17 cellular contexts compared by ENCODE assay signal in the genomic region with DNA sequence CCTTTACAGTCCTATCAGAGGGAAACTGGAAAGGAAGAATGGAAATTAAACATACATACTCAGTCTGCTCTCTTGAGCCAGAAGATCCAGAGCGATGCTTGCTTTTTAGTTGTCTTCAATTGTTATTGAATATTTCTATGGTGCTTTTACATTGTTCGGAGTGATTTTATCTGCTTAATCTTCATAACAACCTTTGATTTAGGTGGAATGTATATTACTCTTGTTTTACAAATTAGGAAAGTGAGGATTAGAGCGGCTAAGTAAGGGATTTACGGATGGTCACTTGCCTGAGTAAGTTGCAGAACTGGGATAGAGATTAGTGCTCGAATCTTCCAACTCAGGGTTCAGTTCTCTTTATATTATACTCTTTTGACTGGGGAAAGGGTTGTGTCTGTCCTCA.
A peak's percentile ranks its signal among the peaks of the same experiment; 100 is the strongest.
DNase-seq lines count a peak whose midpoint lies in the region; FAIRE-seq and TF ChIP-seq lines count a peak whose summit lies in the region.
"Had no signal": no experiment of that assay in that cellular context is flagged by ENCODE, and none has a peak within 500 bp of the region (broad histone marks: within the 10 kb centered on the region; RNA-seq: fewer than 3 reads in every experiment).

No MANE protein-coding gene starts in this region.

- peaks cover 2% of the 10 kb centered on the region for H3K27me3 Mint-ChIP-seq in neural progenitor cell (ENCODE audit: insufficient read depth, low read depth)
- H3K27me3 Mint-ChIP-seq: CD4-positive, alpha-beta T cell had no signal

- H3K4me1 Mint-ChIP-seq in neural progenitor cell, result peaks cover 7% of the 10 kb centered on the region

- H3K36me3 ChIP-seq in HAP-1 (replicated peaks), result no peaks in the 10 kb centered on the region
- no peaks in the 10 kb centered on the region for H3K36me3 ChIP-seq in neural progenitor cell
- no peaks in the 10 kb centered on the region for H3K36me3 ChIP-seq in H7 (replicated peaks; ENCODE audit: control insufficient read depth, insufficient read depth, low read length)

- H3K4me3 Mint-ChIP-seq in neural progenitor cell, result no peak overlapping the region
- H3K4me3 Mint-ChIP-seq: CD4-positive, alpha-beta T cell had no signal

- in situ Hi-C loops in HAP-1 (cut with MboI; ENCODE audit: low sequenced_read_pairs), result no loop called here

- H3K9me3 ChIP-seq in HAP-1 (no peaks in the 10 kb centered on the region), neural progenitor cell (ENCODE audit: low read depth) (no peaks in the 10 kb centered on the region)

- H4K20me1 ChIP-seq in neural progenitor cell (ENCODE audit: low read depth), result peaks cover 57% of the 10 kb centered on the region
- H4K20me1 ChIP-seq: BLaER1 treated with 17β-estradiol and CSF1 and Interleukin-3, amounts not matched to agents 10 nM and 100 nM had no signal

- peaks cover 4% of the 10 kb centered on the region for H3K36me3 Mint-ChIP-seq in neural progenitor cell

- FAIRE-seq in D721Med (lab: Jason Lieb, UNC), result peak; percentile 90
- FAIRE-seq: G401.6, GM12891, HTR-8/SVneo, K562 had no signal

- no peaks in the 10 kb centered on the region for H3K27me3 ChIP-seq in HAP-1 (ENCODE audit: low read depth)
- no peaks in the 10 kb centered on the region for H3K27me3 ChIP-seq in neural progenitor cell
- no peaks in the 10 kb centered on the region for H3K27me3 ChIP-seq in H7 (ENCODE audit: control insufficient read depth, insufficient read depth, low read length)
- H3K27me3 ChIP-seq: BLaER1 treated with 17β-estradiol and CSF1 and Interleukin-3, amounts not matched to agents 10 nM and 100 nM had no signal

- H2AFZ ChIP-seq in neural progenitor cell (replicated peaks), result no peak overlapping the region

- no peak overlapping the region for H3K9ac ChIP-seq in neural progenitor cell
- H3K9ac ChIP-seq: BLaER1 treated with 17β-estradiol and CSF1 and Interleukin-3, amounts not matched to agents 10 nM and 100 nM had no signal

- TF ChIP-seq CTCF in D721Med (IDR thresholded peaks at IDR 0.05; ENCODE audit: insufficient read depth, missing control alignments), result no peak
- no peak for TF ChIP-seq CTCF in neural progenitor cell (IDR thresholded peaks at IDR 0.05)

- DNase-seq in D721Med (ENCODE audit: insufficient read length, low spot score) (peak; percentile 36), HAP-1 (ENCODE audit: low spot score in 2 of 2) (peak; percentile 18 to 89), NCI-H82 treated with DMSO at 0.1 percent for 48 hours (lab: John Stamatoyannopoulos, UW; ENCODE audit: unreplicated experiment) (peak; percentile 78), neural progenitor cell (ENCODE audit: low spot score) (peak; percentile 9), H7 (no peak), mesenteric fat pad (ENCODE audit: low spot score) (no peak), GM19238 (ENCODE audit: insufficient read length, low spot score) (no peak), T-helper 9 cell (no peak)
- DNase-seq: ACHN; Calu3; CD4-positive, alpha-beta T cell; DMS79 treated with DMSO at 0.1 percent for 48 hours had no signal

- H3K79me2 ChIP-seq in neural progenitor cell (ENCODE audit: low read depth), result peaks cover 64% of the 10 kb centered on the region

- no peak overlapping the region for H3K4me3 ChIP-seq in HAP-1
- H3K4me3 ChIP-seq in neural progenitor cell, result no peak overlapping the region
- no peak overlapping the region for H3K4me3 ChIP-seq in H7 (ENCODE audit: insufficient read depth, low read depth, low read length)
- H3K4me3 ChIP-seq: BLaER1 treated with 17β-estradiol and CSF1 and Interleukin-3, amounts not matched to agents 10 nM and 100 nM; K562 had no signal

- H3K4me1 ChIP-seq in HAP-1 (peaks cover 26% of the 10 kb centered on the region), neural progenitor cell (peaks cover 27% of the 10 kb centered on the region)

- no peaks in the 10 kb centered on the region for H3K9me3 Mint-ChIP-seq in neural progenitor cell
- H3K9me3 Mint-ChIP-seq: CD4-positive, alpha-beta T cell had no signal

- no peak overlapping the region for H3K27ac Mint-ChIP-seq in neural progenitor cell
- H3K27ac Mint-ChIP-seq: CD4-positive, alpha-beta T cell had no signal

- peaks cover 2% of the 10 kb centered on the region for H3F3A ChIP-seq in neural progenitor cell (ENCODE audit: low read depth)

- no peak overlapping the region for H3K27ac ChIP-seq in neural progenitor cell
- H3K27ac ChIP-seq: BLaER1 treated with 17β-estradiol and CSF1 and Interleukin-3, amounts not matched to agents 10 nM and 100 nM had no signal

- peak overlapping the region; percentile 2 for H3K4me2 ChIP-seq in neural progenitor cell
- H3K4me2 ChIP-seq: BLaER1 treated with 17β-estradiol and CSF1 and Interleukin-3, amounts not matched to agents 10 nM and 100 nM had no signal

Comparison
In these comparisons a context has a peak if more than half of its experiments do, and no peak if none do; other contexts are left out.
1. DNase-seq: peak in D721Med (single experiment), HAP-1 (2 of 2), NCI-H82 treated with DMSO at 0.1 percent for 48 hours (single experiment) and neural progenitor cell (single experiment); none in H7 (single experiment), mesenteric fat pad (single experiment), GM19238 (single experiment) and T-helper 9 cell (single experiment).